In genomic region chr14:66272221-66272620, GRCh38 we compare ENCODE assay signal across 34 cellular contexts.
"Had no signal": no experiment of that assay in that cellular context is flagged by ENCODE, and none has a peak within 500 bp of the region (broad histone marks: within the 10 kb centered on the region; RNA-seq: fewer than 3 reads in every experiment).

No MANE protein-coding gene starts in this region.

- H3K36me3 ChIP-seq: MG63 had no signal

- H3K9me3 ChIP-seq: MG63 had no signal

- H3K27ac ChIP-seq: KMS-11 had no signal

- H3K9ac ChIP-seq: KMS-11 had no signal

- H3K27me3 ChIP-seq: MG63 had no signal

- H3K4me2 ChIP-seq: KMS-11 had no signal

- H3K4me3 ChIP-seq: MG63 had no signal

- DNase-seq: Karpas-422, Kasumi-1, MG63, MM.1S, NCI-H1048, NCI-H1092, NCI-H1092 treated with DMSO at 0.1 percent for 48 hours, NCI-H1105, NCI-H1105 treated with DMSO at 0.1 percent for 48 hours, NCI-H1417, NCI-H1417 treated with DMSO at 0.1 percent for 48 hours, NCI-H1436, NCI-H1436 treated with DMSO at 0.1 percent for 48 hours, NCI-H146, NCI-H1694, NCI-H1694 treated with DMSO at 0.1 percent for 48 hours, NCI-H187, NCI-H187 treated with DMSO at 0.1 percent for 48 hours, NCI-H1930, NCI-H2029, NCI-H2029 treated with DMSO at 0.1 percent for 48 hours, NCI-H2081, NCI-H2081 treated with DMSO at 0.1 percent for 48 hours, NCI-H2107, NCI-H2171, NCI-H2171 treated with DMSO at 0.1 percent for 48 hours, NCI-H2227 treated with DMSO at 0.1 percent for 48 hours, NCI-H226, NCI-H345, NCI-H446, NCI-H446 treated with DMSO at 0.1 percent for 48 hours, NCI-H510A, NCI-H510A treated with DMSO at 0.1 percent for 48 hours had no signal
